ENCODE assay signal across 8 cellular contexts in the genomic region with DNA sequence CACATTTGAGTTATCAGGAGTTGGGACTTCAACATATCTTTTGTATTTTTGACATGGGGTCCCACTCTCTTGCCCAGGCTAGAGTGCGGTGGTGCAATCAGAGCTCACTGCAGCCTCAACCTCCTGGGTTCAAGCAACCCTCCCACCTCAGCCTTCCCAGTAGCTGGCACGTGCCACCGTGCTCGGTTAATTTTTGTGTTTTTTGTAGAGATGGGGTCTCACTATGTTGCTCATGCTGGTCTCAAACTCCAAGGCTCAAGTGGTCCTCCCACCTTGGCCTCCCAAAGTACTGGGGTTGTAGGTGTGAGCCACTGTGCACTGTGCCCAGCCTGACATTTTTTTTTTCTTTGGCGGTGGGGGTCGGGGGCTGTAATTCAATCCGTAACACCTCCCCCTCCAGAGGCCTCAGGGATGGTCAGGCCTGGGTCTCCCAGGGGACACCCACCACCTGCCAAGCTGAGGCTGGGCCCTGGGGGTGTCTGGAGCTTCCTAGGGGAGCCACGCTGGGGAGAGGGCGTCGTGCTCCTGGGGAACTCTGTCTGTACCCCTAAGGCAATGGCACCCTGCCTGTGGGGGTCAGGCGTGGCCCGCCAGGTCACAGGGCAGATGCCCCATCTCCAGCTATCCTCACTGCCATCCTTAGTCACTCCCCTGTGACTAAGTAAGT.
DNase-seq lines count a peak whose midpoint lies in the region; ATAC-seq and TF ChIP-seq lines count a peak whose summit lies in the region.
"Not testable (repeated sequence)": the region's sequence is repeated elsewhere in the genome, so short reads cannot be mapped to it uniquely, and the experiment has no call there.

No MANE protein-coding gene starts in this region.

- peaks cover 13 to 92% (median 65%) of the 10 kb centered on the region in 11 experiments; a peak in 21 of 22 replicates for H4K20me1 ChIP-seq in BLaER1 treated with 17β-estradiol and CSF1 and Interleukin-3, amounts not matched to agents 10 nM and 100 nM

- CTCF ChIA-PET in activated CD8-positive, alpha-beta memory T cell treated with anti-CD3 and anti-CD28 coated beads, Interleukin-2, amount 10 ng/mL, durations not matched to agents 7 days and 5 days (lab: Charles Lee): not testable (repeated sequence)

- peaks cover 6 to 27% (median 22%) of the 10 kb centered on the region in 10 experiments for H3K4me1 ChIP-seq in BLaER1 treated with 17β-estradiol and CSF1 and Interleukin-3, amounts not matched to agents 10 nM and 100 nM
- H3K4me1 ChIP-seq in left ventricle myocardium inferior; trophoblast cell (ENCODE audit: control insufficient read depth in 1 of 2, insufficient read depth in 2 of 2, low read length in 2 of 2); suprapubic skin: not testable (repeated sequence)

- peak; percentile 53 for DNase-seq in NCI-H82 (lab: John Stamatoyannopoulos, UW)
- DNase-seq in activated CD8-positive, alpha-beta memory T cell treated with anti-CD3 and anti-CD28 coated beads, Interleukin-2, amount 10 ng/mL, durations not matched to agents 7 days and 5 days: peak; percentile 22
- DNase-seq in chondrocyte (ENCODE audit: low spot score): peak; percentile 65
- DNase-seq in left ventricle myocardium inferior: peak; percentile 10
- peak; percentile 12 to 80 for DNase-seq in lower leg skin (ENCODE audit: low spot score in 2 of 2)
- DNase-seq in trophoblast cell: not testable (repeated sequence)
- peak; percentile 39 to 60 for DNase-seq in suprapubic skin (ENCODE audit: low spot score in 2 of 2)

- WGBS in lower leg skin, 2 donors: 88 to 95% methylated on average over 12 of the region's 12 CpGs
- WGBS in trophoblast cell (ENCODE audit: extremely low coverage, insufficient coverage, insufficient read length): no CpG with 5 or more reads among the region's 12 CpGs
- WGBS in suprapubic skin: 89% methylated on average over 11 of the region's 12 CpGs

- not testable (repeated sequence) for H3K27me3 Mint-ChIP-seq in activated CD8-positive, alpha-beta memory T cell treated with anti-CD3 and anti-CD28 coated beads, Interleukin-2, amount 10 ng/mL, durations not matched to agents 7 days and 5 days; chondrocyte (ENCODE audit: low read depth)

- H3K18ac ChIP-seq in trophoblast cell (ENCODE audit: low read length): not testable (repeated sequence)

- not testable (repeated sequence) for H3K14ac ChIP-seq in trophoblast cell (ENCODE audit: low read length)

- not testable (repeated sequence) for H2BK12ac ChIP-seq in trophoblast cell (ENCODE audit: low read length)

- H4K12ac ChIP-seq in trophoblast cell (ENCODE audit: low read depth, low read length): not testable (repeated sequence)

- not testable (repeated sequence) for TF ChIP-seq CTCF in chondrocyte (IDR thresholded peaks at IDR 0.05); left ventricle myocardium inferior (IDR thresholded peaks at IDR 0.05; ENCODE audit: borderline replicate concordance); lower leg skin (IDR thresholded peaks at IDR 0.05); suprapubic skin (IDR thresholded peaks at IDR 0.05)

- H3K4me1 Mint-ChIP-seq in activated CD8-positive, alpha-beta memory T cell treated with anti-CD3 and anti-CD28 coated beads, Interleukin-2, amount 10 ng/mL, durations not matched to agents 7 days and 5 days; chondrocyte (ENCODE audit: low read depth): not testable (repeated sequence)

- peak overlapping the region in 8 of 11 experiments; percentile 20 to 69 (median 52); a peak in 15 of 22 replicates for H3K4me2 ChIP-seq in BLaER1 treated with 17β-estradiol and CSF1 and Interleukin-3, amounts not matched to agents 10 nM and 100 nM
- H3K4me2 ChIP-seq in trophoblast cell (ENCODE audit: low read length): not testable (repeated sequence)

- not testable (repeated sequence) for H3K4me3 ChIP-seq in BLaER1 treated with 17β-estradiol and CSF1 and Interleukin-3, amounts not matched to agents 10 nM and 100 nM; left ventricle myocardium inferior; lower leg skin (ENCODE audit: low read depth, poor library complexity, severe bottlenecking); trophoblast cell (ENCODE audit: low read depth, low read length); suprapubic skin

- not testable (repeated sequence) for H3K23ac ChIP-seq in trophoblast cell (ENCODE audit: low read length)

- H2BK5ac ChIP-seq in trophoblast cell (ENCODE audit: low read depth, low read length, poor library complexity): not testable (repeated sequence)

- not testable (repeated sequence) for H2AK5ac ChIP-seq in trophoblast cell (ENCODE audit: low read length)

- H3K27ac Mint-ChIP-seq in activated CD8-positive, alpha-beta memory T cell treated with anti-CD3 and anti-CD28 coated beads, Interleukin-2, amount 10 ng/mL, durations not matched to agents 7 days and 5 days; chondrocyte (ENCODE audit: unreplicated experiment): not testable (repeated sequence)

- not testable (repeated sequence) for H3K9me3 Mint-ChIP-seq in activated CD8-positive, alpha-beta memory T cell treated with anti-CD3 and anti-CD28 coated beads, Interleukin-2, amount 10 ng/mL, durations not matched to agents 7 days and 5 days (ENCODE audit: low read depth); chondrocyte (ENCODE audit: low read depth)

- not testable (repeated sequence) for ATAC-seq in activated CD8-positive, alpha-beta memory T cell treated with anti-CD3 and anti-CD28 coated beads, Interleukin-2, amount 10 ng/mL, durations not matched to agents 7 days and 5 days

- H3K79me1 ChIP-seq in trophoblast cell (ENCODE audit: low read length): not testable (repeated sequence)

- not testable (repeated sequence) for H3K9ac ChIP-seq in BLaER1 treated with 17β-estradiol and CSF1 and Interleukin-3, amounts not matched to agents 10 nM and 100 nM; trophoblast cell (ENCODE audit: low read length)

- H3K36me3 Mint-ChIP-seq in activated CD8-positive, alpha-beta memory T cell treated with anti-CD3 and anti-CD28 coated beads, Interleukin-2, amount 10 ng/mL, durations not matched to agents 7 days and 5 days; chondrocyte (ENCODE audit: low read depth): not testable (repeated sequence)

- TF ChIP-seq POLR2A in lower leg skin (IDR thresholded peaks at IDR 0.05); suprapubic skin (IDR thresholded peaks at IDR 0.05): not testable (repeated sequence)

- peaks cover 0 to 18% (median 5%) of the 10 kb centered on the region in 11 experiments; a peak in 9 of 22 replicates for H3K36me3 ChIP-seq in BLaER1 treated with 17β-estradiol and CSF1 and Interleukin-3, amounts not matched to agents 10 nM and 100 nM
- H3K36me3 ChIP-seq in left ventricle myocardium inferior; trophoblast cell (ENCODE audit: control insufficient read depth in 1 of 2, insufficient read depth in 2 of 2, low read length in 2 of 2); suprapubic skin: not testable (repeated sequence)

- H3K79me2 ChIP-seq in trophoblast cell (ENCODE audit: control insufficient read depth, insufficient read depth, low read length, poor library complexity): not testable (repeated sequence)

- not testable (repeated sequence) for H4K8ac ChIP-seq in trophoblast cell (ENCODE audit: low read depth, low read length)

- H3K27ac ChIP-seq in BLaER1 treated with 17β-estradiol and CSF1 and Interleukin-3, amounts not matched to agents 10 nM and 100 nM: peak overlapping the region in 2 of 11 experiments; percentile 8 to 19; a peak in 1 of 22 replicates
- H3K27ac ChIP-seq in left ventricle myocardium inferior (replicated peaks); trophoblast cell (ENCODE audit: low read depth, low read length); suprapubic skin: not testable (repeated sequence)

- not testable (repeated sequence) for TF ChIP-seq EP300 in suprapubic skin (IDR thresholded peaks at IDR 0.05)

- intact Hi-C loops in left ventricle myocardium inferior (cut with micrococcal nuclease); lower leg skin (cut with DNase I; ENCODE audit: low total_unique reads): not testable (repeated sequence)

- not testable (repeated sequence) for H2BK120ac ChIP-seq in trophoblast cell (ENCODE audit: insufficient read depth, low read length, poor library complexity)

- H3K4ac ChIP-seq in trophoblast cell (ENCODE audit: low read depth, low read length): peak overlapping the region; percentile 84

- not testable (repeated sequence) for H3K9me3 ChIP-seq in BLaER1 treated with 17β-estradiol and CSF1 and Interleukin-3, amounts not matched to agents 10 nM and 100 nM (replicated peaks in 1 of 11); left ventricle myocardium inferior (replicated peaks); trophoblast cell (ENCODE audit: insufficient read depth, low read depth, low read length); suprapubic skin

- H2AFZ ChIP-seq in trophoblast cell (ENCODE audit: insufficient read depth, low read length, poor library complexity): not testable (repeated sequence)

- not testable (repeated sequence) for H4K91ac ChIP-seq in trophoblast cell (ENCODE audit: low read depth, low read length)

- not testable (repeated sequence) for H3K27me3 ChIP-seq in BLaER1 treated with 17β-estradiol and CSF1 and Interleukin-3, amounts not matched to agents 10 nM and 100 nM; left ventricle myocardium inferior (ENCODE audit: low read depth); trophoblast cell (ENCODE audit: insufficient read depth, low read length); suprapubic skin

- H3K4me3 Mint-ChIP-seq in activated CD8-positive, alpha-beta memory T cell treated with anti-CD3 and anti-CD28 coated beads, Interleukin-2, amount 10 ng/mL, durations not matched to agents 7 days and 5 days; chondrocyte (ENCODE audit: unreplicated experiment): not testable (repeated sequence)
